In the genomic region with DNA sequence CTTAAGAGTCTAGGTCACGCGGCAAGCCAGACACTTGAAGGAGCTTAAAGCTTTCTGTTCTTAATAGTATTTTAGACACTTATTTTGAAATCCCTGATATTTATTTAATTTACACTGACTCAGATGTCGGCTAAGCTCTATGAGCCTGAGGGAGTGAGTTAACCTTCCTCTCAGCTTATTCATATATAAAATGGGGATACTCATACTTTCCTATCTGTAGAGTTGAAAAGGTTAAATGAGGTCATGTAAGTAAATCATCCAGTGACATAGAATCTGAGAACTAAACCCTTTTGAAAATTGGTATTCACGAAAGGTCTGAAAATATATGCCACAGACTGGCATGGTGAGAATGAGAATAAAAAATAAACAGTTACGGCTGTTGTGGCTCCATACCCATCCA, we compare ENCODE assay signal across 11 cellular contexts. TPM values are rescaled to one million over a fixed set of nuclear protein-coding genes. Genes with fewer than 3 reads are reported as not detected.
A peak's percentile ranks its signal among the peaks of the same experiment; 100 is the strongest.
DNase-seq lines count a peak whose midpoint lies in the region; ATAC-seq, FAIRE-seq and TF ChIP-seq lines count a peak whose summit lies in the region.
"Had no signal": no experiment of that assay in that cellular context is flagged by ENCODE, and none has a peak within 500 bp of the region (broad histone marks: within the 10 kb centered on the region; RNA-seq: fewer than 3 reads in every experiment).

No MANE protein-coding gene starts in this region.

- peaks cover 16% of the 10 kb centered on the region for H3F3A ChIP-seq in GM23248 (ENCODE audit: insufficient read depth)

- intact Hi-C loops in K562 (cut with micrococcal nuclease), result no loop called here
- intact Hi-C loops in Right ventricle myocardium inferior (cut with DNase I), result no loop called here

- H3K4me1 Mint-ChIP-seq in natural killer cell treated with Interleukin-12 subunit alpha and Interleukin-12 subunit beta and Interleukin-15 and Interleukin-18, amount 100 ng/mL, for 72 hours (ENCODE audit: low read depth in 2 of 2), result peaks cover 11 to 12% of the 10 kb centered on the region in 2 donors

- TF ChIP-seq POLR2A in A549 (IDR thresholded peaks at IDR 0.05; ENCODE audit: low read length) (no peak), K562 (conservative IDR thresholded peaks at IDR 0.05) (no peak)

- no peak for FAIRE-seq in A549 (lab: Jason Lieb, UNC)
- FAIRE-seq in K562 (lab: Jason Lieb, UNC), result no peak

- POLR2A ChIA-PET in A549 (lab: Yijun Ruan, JAX) (no interaction called here), K562 (lab: Yijun Ruan, JAX) (interaction anchor here (0.6 to 1.5 kb wide), 4 partner anchors 12 to 511 kb away, joined by 3 to 4 read pairs (median 4); no protein-coding TSS in a partner anchor)

- no peaks in the 10 kb centered on the region for H3K9me1 ChIP-seq in K562 (ENCODE audit: control insufficient read depth, insufficient read depth, low read length)

- TF ChIP-seq RAD21 in A549 (conservative IDR thresholded peaks at IDR 0.05 in 1 of 2, IDR thresholded peaks at IDR 0.05 in 1 of 2) (no peak), K562 (CRISPR knock-in tag; conservative IDR thresholded peaks at IDR 0.05 in 1 of 2, IDR thresholded peaks at IDR 0.05 in 1 of 2) (no peak)

- no peaks in the 10 kb centered on the region for H3K9me2 ChIP-seq in GM23248 (ENCODE audit: insufficient read depth)

- no peaks in the 10 kb centered on the region for H3K9me3 Mint-ChIP-seq in natural killer cell treated with Interleukin-12 subunit alpha and Interleukin-12 subunit beta and Interleukin-15 and Interleukin-18, amount 100 ng/mL, for 72 hours

- TF ChIP-seq EP300 in A549 (IDR thresholded peaks at IDR 0.05) (no peak), K562 (IDR thresholded peaks at IDR 0.05; ENCODE audit: low read length) (no peak)

- H3K4me1 ChIP-seq in A549 (peaks cover 16% of the 10 kb centered on the region), GM23248 (ENCODE audit: insufficient read depth) (peaks cover 10% of the 10 kb centered on the region; the same call in 1 of the 2 replicates), K562 (replicated peaks in 1 of 2; ENCODE audit: control insufficient read depth in 2 of 2, insufficient read depth in 2 of 2, low read length in 2 of 2) (peaks cover 17 to 19% of the 10 kb centered on the region in 2 experiments; a peak in 4 of 5 replicates)

- H3K36me3 ChIP-seq in GM23248 (ENCODE audit: low read depth) (no peaks in the 10 kb centered on the region), K562 (ENCODE audit: control insufficient read depth, insufficient read depth, low read length) (no peaks in the 10 kb centered on the region)

- H2AFZ ChIP-seq in GM23248 (peak overlapping the region; percentile 99), K562 (ENCODE audit: low read depth, low read length) (no peak overlapping the region)

- H3K9ac ChIP-seq in GM23248 (peak overlapping the region; percentile 82; the same call in 1 of the 2 replicates), K562 (ENCODE audit: insufficient read depth in 1 of 2, low read depth in 2 of 2, low read length in 2 of 2) (no peak overlapping the region)

- no peak for TF ChIP-seq CTCF in A549 (IDR thresholded peaks at IDR 0.05)
- no peak for TF ChIP-seq CTCF in K562 (IDR thresholded peaks at IDR 0.05 in 2 of 3, conservative IDR thresholded peaks at IDR 0.05 in 1 of 3; ENCODE audit: insufficient read depth in 2 of 3, low read depth in 1 of 3, low read length in 3 of 3)

- H3K27me3 ChIP-seq in GM23248 (replicated peaks; ENCODE audit: insufficient read depth), result no peaks in the 10 kb centered on the region
- peaks cover 2 to 18% of the 10 kb centered on the region in 2 experiments; a peak in 3 of 5 replicates for H3K27me3 ChIP-seq in K562 (ENCODE audit: control insufficient read depth in 2 of 2, insufficient read depth in 2 of 2, low read length in 2 of 2)

- no peak for DNase-seq in A549 (ENCODE audit: low read depth in 1 of 2, low spot score in 1 of 2)
- DNase-seq in GM23248, result peak; percentile 74
- DNase-seq in K562 (ENCODE audit: extremely low read depth in 1 of 4, low spot score in 3 of 4), result no peak
- no peak for DNase-seq in natural killer cell treated with Interleukin-12 subunit alpha and Interleukin-12 subunit beta and Interleukin-15 and Interleukin-18, amount 100 ng/mL, for 72 hours (ENCODE audit: low spot score)
- DNase-seq in NCI-H1930 (lab: John Stamatoyannopoulos, UW), result no peak
- no peak for DNase-seq in NCI-H2227 (lab: John Stamatoyannopoulos, UW; ENCODE audit: unreplicated experiment)
- no peak for DNase-seq in Right ventricle myocardium inferior (ENCODE audit: missing footprints)
- DNase-seq: COR-L47, NCI-H1436 treated with DMSO at 0.1 percent for 48 hours, trophoblast cell had no signal

- peaks cover 30 to 36% of the 10 kb centered on the region in 2 donors for H3K27me3 Mint-ChIP-seq in natural killer cell treated with Interleukin-12 subunit alpha and Interleukin-12 subunit beta and Interleukin-15 and Interleukin-18, amount 100 ng/mL, for 72 hours

- H3K9me3 ChIP-seq in A549 (no peaks in the 10 kb centered on the region), GM23248 (ENCODE audit: low read depth) (no peaks in the 10 kb centered on the region), K562 (replicated peaks; ENCODE audit: control insufficient read depth, insufficient read depth, low read depth, low read length) (no peaks in the 10 kb centered on the region)

- H3K27ac ChIP-seq in A549 (no peak overlapping the region), GM23248 (peak overlapping the region; percentile 60; the same call in 1 of the 2 replicates), K562 (ENCODE audit: extremely low read depth, low read depth, low read length) (no peak overlapping the region)

- no TSS peak for BruUV-seq in K562 (replicated peaks; lab: Mats Ljungman, UMichigan)

- peaks cover 11% of the 10 kb centered on the region for H3K79me2 ChIP-seq in GM23248 (ENCODE audit: insufficient read depth)
- no peaks in the 10 kb centered on the region for H3K79me2 ChIP-seq in K562 (ENCODE audit: control insufficient read depth, insufficient read depth, low read length)

- no peak overlapping the region for H3K27ac Mint-ChIP-seq in natural killer cell treated with Interleukin-12 subunit alpha and Interleukin-12 subunit beta and Interleukin-15 and Interleukin-18, amount 100 ng/mL, for 72 hours

- no peak for ATAC-seq in A549
- no peak for ATAC-seq in K562
- ATAC-seq in natural killer cell treated with Interleukin-12 subunit alpha and Interleukin-12 subunit beta and Interleukin-15 and Interleukin-18, amount 100 ng/mL, for 72 hours, result no peak
- ATAC-seq in Right ventricle myocardium inferior, result no peak
- no peak for ATAC-seq in GM18867 (IDR thresholded peaks at IDR 0.05; ENCODE audit: unreplicated experiment)

- H3K4me2 ChIP-seq in A549 (peak overlapping the region; percentile 83), GM23248 (ENCODE audit: unreplicated experiment) (peak overlapping the region; percentile 89), K562 (ENCODE audit: insufficient read depth, low read length) (no peak overlapping the region)

- H3K36me3 Mint-ChIP-seq in natural killer cell treated with Interleukin-12 subunit alpha and Interleukin-12 subunit beta and Interleukin-15 and Interleukin-18, amount 100 ng/mL, for 72 hours, result no peaks in the 10 kb centered on the region

- WGBS in A549 (ENCODE audit: missing lambda C conversion rate), result 74% methylated on average over 5 of the region's 5 CpGs
- WGBS in GM23248 (ENCODE audit: low coverage in 1 of 2, low lambda C conversion rate in 2 of 2, missing lambda C conversion rate in 2 of 2), 2 experiments, result 77 to 78% methylated on average over 5 of the region's 5 CpGs
- WGBS in K562 (ENCODE audit: insufficient coverage, low coverage, missing lambda C conversion rate), result 71% methylated on average over 5 of the region's 5 CpGs

- in situ Hi-C loops in GM23248 (cut with MboI), result no loop called here
- in situ Hi-C loops in K562 (cut with MboI), result no loop called here

- H3K4me3 ChIP-seq in A549 (no peak overlapping the region), GM23248 (peak overlapping the region; percentile 95; the same call in 1 of the 2 replicates), K562 (no peak overlapping the region)

- CTCF ChIA-PET in A549 (lab: Yijun Ruan, JAX) (interaction anchor here (1.1 kb wide), 1 partner anchor 9 kb away, joined by 3 read pairs; no protein-coding TSS in a partner anchor), K562 (lab: Yijun Ruan, JAX; ENCODE audit: low intra/inter-chr PET ratio) (no interaction called here)

- H4K20me1 ChIP-seq in GM23248 (ENCODE audit: insufficient read depth) (no peaks in the 10 kb centered on the region), K562 (replicated peaks; ENCODE audit: control insufficient read depth, insufficient read depth, low read length) (no peaks in the 10 kb centered on the region)

- H3K4me3 Mint-ChIP-seq in natural killer cell treated with Interleukin-12 subunit alpha and Interleukin-12 subunit beta and Interleukin-15 and Interleukin-18, amount 100 ng/mL, for 72 hours, result peak overlapping the region; percentile 92

RNA-seq across cellular contexts. Expression of a gene that starts 1.4 kb away (rescaled TPM):
- polyA plus RNA-seq in A549 (2011; rRNA removed) (7.8 and 16.1 TPM in 2 replicates), A549 (2017; fragmentation: RNase III; extraction: RNeasy Plus Mini Kit Qiagen cat#74134 plus additional on column Dnase treatment) (6.6 to 9.4 TPM (median 9.4 TPM) in 3 replicates), GM23248 (2016; fragmentation: Nextera tagmentation; extraction: Ambion mirVana) (11.0 and 11.8 TPM in 2 replicates), K562 (2011; rRNA removed) (2.4 and 3.2 TPM in 2 replicates), K562 (2014; fragmentation: Illumina TruSeq; extraction: Trizol) (0.95 and 1.3 TPM in 2 replicates), K562 (2014; fragmentation: Nextera tagmentation; extraction: Ambion mirVana) (under 1 TPM; 0.15 to 0.18 TPM), K562 (2014; rRNA removed) (0.73 and 1.1 TPM in 2 replicates)
- polyA plus RNA-seq in A549 (2012; cell fraction: cytosol; rRNA removed), result 11.3 and 15.6 TPM in 2 replicates
- 15.2 and 18.9 TPM in 2 replicates for polyA plus RNA-seq in A549 (2012; cell fraction: nucleus; rRNA removed)
- polyA minus RNA-seq in A549 (2011; rRNA and poly(A)+ RNA removed), result 38.0 and 47.8 TPM in 2 replicates
- 9.0 and 14.2 TPM in 2 replicates for total RNA-seq in GM23248 (2014; rRNA removed; shearing (Covaris generic))
- total RNA-seq in K562 (2011; cell fraction: chromatin; rRNA removed; ENCODE audit: low replicate concordance), result 1.4 and 3.6 TPM in 2 replicates
- total RNA-seq in K562 (2011; cell fraction: nucleolus; rRNA removed), result 2.6 and 3.8 TPM in 2 replicates
- total RNA-seq in K562 (2011; cell fraction: nucleoplasm; rRNA removed), result 2.3 and 2.6 TPM in 2 replicates
- total RNA-seq in K562 (2014; rRNA removed) (0.45 and 1.1 TPM in 2 replicates), K562 (2014; rRNA removed; fragmentation: Illumina TruSeq; extraction: Trizol) (0.64 and 0.76 TPM in 2 replicates), K562 (2015; rRNA removed; fragmentation: Illumina TruSeq; extraction: Trizol) (0.68 and 1.0 TPM in 2 replicates), K562 (2021) (1.2 and 1.6 TPM in 2 replicates), Right ventricle myocardium inferior (3.0 TPM)
- polyA plus RNA-seq in K562 (2011; cell fraction: cytosol; rRNA removed), result 3.1 and 3.3 TPM in 2 replicates
- polyA plus RNA-seq in K562 (2011; cell fraction: nucleus; rRNA removed), result 3.5 and 3.9 TPM in 2 replicates
- 1.5 and 1.9 TPM in 2 replicates for polyA plus RNA-seq in K562 (2012)
- 5.4 and 5.5 TPM in 2 replicates for polyA minus RNA-seq in K562 (2011; rRNA and poly(A)+ RNA removed)
- polyA minus RNA-seq in K562 (2011; cell fraction: cytosol; rRNA and poly(A)+ RNA removed), result 2.8 TPM in 2 replicates
- polyA minus RNA-seq in K562 (2011; cell fraction: nucleus; rRNA and poly(A)+ RNA removed), result 2.3 and 2.8 TPM in 2 replicates
- under 1 TPM; 0.05 to 0.42 TPM for total RNA-seq in natural killer cell treated with Interleukin-12 subunit alpha and Interleukin-12 subunit beta and Interleukin-15 and Interleukin-18, amount 100 ng/mL, for 72 hours

RNA-seq across cellular contexts. Expression of a gene that starts 40.6 kb away (rescaled TPM):
- polyA plus RNA-seq in A549 (2011; rRNA removed), result 47.5 and 70.7 TPM in 2 replicates
- polyA plus RNA-seq in A549 (2012; cell fraction: cytosol; rRNA removed), result 12.3 and 14.5 TPM in 2 replicates
- polyA plus RNA-seq in A549 (2012; cell fraction: nucleus; rRNA removed), result 4.2 and 5.9 TPM in 2 replicates
- polyA plus RNA-seq in A549 (2017; fragmentation: RNase III; extraction: RNeasy Plus Mini Kit Qiagen cat#74134 plus additional on column Dnase treatment), result 31.6 to 38.3 TPM (median 34.4 TPM) in 3 replicates
- polyA minus RNA-seq in A549 (2011; rRNA and poly(A)+ RNA removed), result 9.3 and 11.9 TPM in 2 replicates
- total RNA-seq in GM23248 (2014; rRNA removed; shearing (Covaris generic)), result 32.9 and 36.6 TPM in 2 replicates
- polyA plus RNA-seq in GM23248 (2016; fragmentation: Nextera tagmentation; extraction: Ambion mirVana), result 62.9 and 67.2 TPM in 2 replicates
- total RNA-seq in K562 (2011; cell fraction: chromatin; rRNA removed; ENCODE audit: low replicate concordance), result 7.1 and 15.3 TPM in 2 replicates
- total RNA-seq in K562 (2011; cell fraction: nucleolus; rRNA removed), result 4.0 and 4.3 TPM in 2 replicates
- total RNA-seq in K562 (2011; cell fraction: nucleoplasm; rRNA removed), result 6.7 and 13.7 TPM in 2 replicates
- 41.4 and 52.1 TPM in 2 replicates for total RNA-seq in K562 (2014; rRNA removed)
- total RNA-seq in K562 (2014; rRNA removed; fragmentation: Illumina TruSeq; extraction: Trizol), result 73.5 and 78.1 TPM in 2 replicates
- total RNA-seq in K562 (2015; rRNA removed; fragmentation: Illumina TruSeq; extraction: Trizol), result 71.1 and 81.7 TPM in 2 replicates
- total RNA-seq in K562 (2021), result 57.0 and 64.4 TPM in 2 replicates
- 44.9 and 69.9 TPM in 2 replicates for polyA plus RNA-seq in K562 (2011; rRNA removed)
- 10.0 and 21.7 TPM in 2 replicates for polyA plus RNA-seq in K562 (2011; cell fraction: cytosol; rRNA removed)
- 7.3 and 11.7 TPM in 2 replicates for polyA plus RNA-seq in K562 (2011; cell fraction: nucleus; rRNA removed)
- 42.3 and 51.3 TPM in 2 replicates for polyA plus RNA-seq in K562 (2012)
- polyA plus RNA-seq in K562 (2014; fragmentation: Illumina TruSeq; extraction: Trizol), result 50.7 and 60.1 TPM in 2 replicates
- polyA plus RNA-seq in K562 (2014; fragmentation: Nextera tagmentation; extraction: Ambion mirVana), result 10 to 100 TPM; 87.0 to 90.2 TPM
- polyA plus RNA-seq in K562 (2014; rRNA removed), result 54.8 and 63.2 TPM in 2 replicates
- 87.3 and 88.4 TPM in 2 replicates for polyA minus RNA-seq in K562 (2011; rRNA and poly(A)+ RNA removed)
- 19.4 and 21.4 TPM in 2 replicates for polyA minus RNA-seq in K562 (2011; cell fraction: cytosol; rRNA and poly(A)+ RNA removed)
- 4.7 and 8.7 TPM in 2 replicates for polyA minus RNA-seq in K562 (2011; cell fraction: nucleus; rRNA and poly(A)+ RNA removed)
- total RNA-seq in natural killer cell treated with Interleukin-12 subunit alpha and Interleukin-12 subunit beta and Interleukin-15 and Interleukin-18, amount 100 ng/mL, for 72 hours, result 10 to 100 TPM; 34.6 to 49.6 TPM
- 28.7 TPM for total RNA-seq in Right ventricle myocardium inferior
